Comparison of ENCODE assay signal across 19 cellular contexts in the genomic region with DNA sequence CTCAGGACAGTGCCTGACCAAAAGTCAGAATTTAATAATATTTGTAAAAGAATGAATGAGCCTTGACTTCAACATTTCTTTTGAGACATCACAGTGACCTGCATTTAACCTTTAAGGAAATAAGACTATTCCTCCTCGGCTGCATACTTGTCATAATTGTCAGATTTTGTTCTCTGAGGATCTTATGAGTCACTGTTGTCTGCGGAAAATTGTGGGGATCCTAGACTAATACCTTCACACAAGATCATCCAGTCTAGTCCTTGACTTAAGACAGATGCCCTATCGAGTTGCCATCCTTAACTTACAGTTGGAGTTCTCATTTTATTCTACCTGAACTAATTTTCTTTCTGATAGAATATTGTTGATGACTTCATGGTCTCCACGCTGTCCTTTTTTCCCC.
DNase-seq lines count a peak whose midpoint lies in the region; ATAC-seq and TF ChIP-seq lines count a peak whose summit lies in the region.
"Had no signal": no experiment of that assay in that cellular context is flagged by ENCODE, and none has a peak within 500 bp of the region (broad histone marks: within the 10 kb centered on the region; RNA-seq: fewer than 3 reads in every experiment).

No MANE protein-coding gene starts in this region.

- H3K79me2 ChIP-seq in trophoblast cell (ENCODE audit: control insufficient read depth, insufficient read depth, low read length, poor library complexity) = no peaks in the 10 kb centered on the region

- POLR2A ChIA-PET in CD4-positive, alpha-beta memory T cell (lab: Charles Lee; ENCODE audit: partially characterized antibody) = no interaction called here

- no peak overlapping the region for H3K4me3 Mint-ChIP-seq in CD4-positive, alpha-beta memory T cell
- H3K4me3 Mint-ChIP-seq: activated naive CD4-positive, alpha-beta T cell treated with anti-CD3 and anti-CD28 coated beads, Interleukin-2, amount 50 U/mL, for 24 hours; CD8-positive, alpha-beta memory T cell had no signal

- no CpG with 5 or more reads among the region's 4 CpGs for WGBS in trophoblast cell (ENCODE audit: extremely low coverage, insufficient coverage, insufficient read length)

- H3K9me3 ChIP-seq in RWPE2 (ENCODE audit: severe bottlenecking) = no peaks in the 10 kb centered on the region
- H3K9me3 ChIP-seq in trophoblast cell (ENCODE audit: insufficient read depth, low read depth, low read length) = no peaks in the 10 kb centered on the region
- no peaks in the 10 kb centered on the region for H3K9me3 ChIP-seq in HAP-1
- no peaks in the 10 kb centered on the region for H3K9me3 ChIP-seq in CD4-positive, alpha-beta memory T cell (ENCODE audit: control insufficient read depth in 1 of 2, low read length in 2 of 2)
- H3K9me3 ChIP-seq: spleen had no signal

- no peak overlapping the region for H2BK120ac ChIP-seq in trophoblast cell (ENCODE audit: insufficient read depth, low read length, poor library complexity)

- no peak overlapping the region for H2BK5ac ChIP-seq in trophoblast cell (ENCODE audit: low read depth, low read length, poor library complexity)

- peaks cover 0 to 3% of the 10 kb centered on the region in 2 donors for H3K36me3 Mint-ChIP-seq in CD4-positive, alpha-beta memory T cell
- H3K36me3 Mint-ChIP-seq: activated naive CD4-positive, alpha-beta T cell treated with anti-CD3 and anti-CD28 coated beads, Interleukin-2, amount 50 U/mL, for 24 hours had no signal

- no peak overlapping the region for H3K18ac ChIP-seq in trophoblast cell (ENCODE audit: low read length)

- intact Hi-C loops in CD4-positive, alpha-beta memory T cell (cut with micrococcal nuclease) = no loop called here

- H4K12ac ChIP-seq in trophoblast cell (ENCODE audit: low read depth, low read length) = no peak overlapping the region

- H3K9ac ChIP-seq in trophoblast cell (ENCODE audit: low read length) = no peak overlapping the region

- no peak overlapping the region for H3K4ac ChIP-seq in trophoblast cell (ENCODE audit: low read depth, low read length)

- H3K27ac Mint-ChIP-seq in CD4-positive, alpha-beta memory T cell = no peak overlapping the region
- H3K27ac Mint-ChIP-seq: activated naive CD4-positive, alpha-beta T cell treated with anti-CD3 and anti-CD28 coated beads, Interleukin-2, amount 50 U/mL, for 24 hours had no signal

- no peak overlapping the region for H2AK5ac ChIP-seq in trophoblast cell (ENCODE audit: low read length)

- DNase-seq in GM03348 (ENCODE audit: low spot score) (peak; percentile 60), RWPE2 (ENCODE audit: low spot score) (no peak), epithelial cell of esophagus (ENCODE audit: low read depth) (peak; percentile 78), trophoblast cell (peak; percentile 52 to 76), HAP-1 (ENCODE audit: low spot score in 2 of 2) (no peak), SK-N-DZ (ENCODE audit: low spot score) (no peak), middle frontal gyrus (ENCODE audit: extremely low spot score, low spot score) (no peak)
- DNase-seq in CD4-positive, alpha-beta memory T cell = no peak
- DNase-seq: activated CD8-positive, alpha-beta memory T cell treated with anti-CD3 and anti-CD28 coated beads for 24 hours; activated T-cell treated with anti-CD3 and anti-CD28 coated beads, Interleukin-2, amount 50 U/mL, for 48 hours; CD8-positive, alpha-beta memory T cell; erythroblast; Karpas-422; midbrain; NCI-H1105 treated with DMSO at 0.1 percent for 48 hours; SJCRH30; spleen; stimulated activated CD8-positive, alpha-beta memory T cell treated with anti-CD3 and anti-CD28 coated beads, Interleukin-4, amount 100 ng/mL, for 48 hours had no signal

- H3K9me3 Mint-ChIP-seq in CD4-positive, alpha-beta memory T cell = peaks cover 0 to 3% (median 0%) of the 10 kb centered on the region in 8 donors
- H3K9me3 Mint-ChIP-seq: activated naive CD4-positive, alpha-beta T cell treated with anti-CD3 and anti-CD28 coated beads, Interleukin-2, amount 50 U/mL, for 24 hours; CD8-positive, alpha-beta memory T cell had no signal

- H3K4me2 ChIP-seq in trophoblast cell (ENCODE audit: low read length) = no peak overlapping the region

- no peak overlapping the region for H2AFZ ChIP-seq in trophoblast cell (ENCODE audit: insufficient read depth, low read length, poor library complexity)

- H3K23ac ChIP-seq in trophoblast cell (ENCODE audit: low read length) = no peak overlapping the region

- no peaks in the 10 kb centered on the region for H3K4me1 Mint-ChIP-seq in CD4-positive, alpha-beta memory T cell
- H3K4me1 Mint-ChIP-seq: activated naive CD4-positive, alpha-beta T cell treated with anti-CD3 and anti-CD28 coated beads, Interleukin-2, amount 50 U/mL, for 24 hours; CD8-positive, alpha-beta memory T cell had no signal

- H3K27me3 Mint-ChIP-seq in CD4-positive, alpha-beta memory T cell = peaks cover 1 to 3% of the 10 kb centered on the region in 2 donors

- ATAC-seq in RWPE2 (ENCODE audit: low read depth) = peak; percentile 87

- H3K4me3 ChIP-seq in RWPE2 (ENCODE audit: severe bottlenecking) (no peak overlapping the region), epithelial cell of esophagus (ENCODE audit: low read length) (no peak overlapping the region), trophoblast cell (ENCODE audit: low read depth, low read length) (no peak overlapping the region), HAP-1 (no peak overlapping the region)
- no peak overlapping the region for H3K4me3 ChIP-seq in CD4-positive, alpha-beta memory T cell (ENCODE audit: low read length in 2 of 2)
- H3K4me3 ChIP-seq: SJCRH30, spleen had no signal

- CTCF ChIA-PET in CD4-positive, alpha-beta memory T cell (lab: Charles Lee; ENCODE audit: partially characterized antibody) = no interaction called here

- H3K36me3 ChIP-seq in RWPE2 (ENCODE audit: low read depth) = no peaks in the 10 kb centered on the region
- no peaks in the 10 kb centered on the region for H3K36me3 ChIP-seq in trophoblast cell (ENCODE audit: control insufficient read depth in 1 of 2, insufficient read depth in 2 of 2, low read length in 2 of 2)
- no peaks in the 10 kb centered on the region for H3K36me3 ChIP-seq in HAP-1 (replicated peaks)
- no peaks in the 10 kb centered on the region for H3K36me3 ChIP-seq in CD4-positive, alpha-beta memory T cell (ENCODE audit: insufficient read depth, low read length)
- H3K36me3 ChIP-seq: SJCRH30, spleen had no signal

- no peak overlapping the region for H2BK12ac ChIP-seq in trophoblast cell (ENCODE audit: low read length)

- H3K27ac ChIP-seq in RWPE2 (ENCODE audit: poor library complexity, severe bottlenecking) (peak overlapping the region; percentile 81), trophoblast cell (ENCODE audit: low read depth, low read length) (no peak overlapping the region)
- H3K27ac ChIP-seq in CD4-positive, alpha-beta memory T cell (ENCODE audit: low read depth, low read length) = no peak overlapping the region
- H3K27ac ChIP-seq: SJCRH30, spleen had no signal

- H4K91ac ChIP-seq in trophoblast cell (ENCODE audit: low read depth, low read length) = no peak overlapping the region

- in situ Hi-C loops in HAP-1 (cut with MboI; ENCODE audit: low sequenced_read_pairs) = no loop called here

- no peak overlapping the region for H4K8ac ChIP-seq in trophoblast cell (ENCODE audit: low read depth, low read length)

- H3K4me1 ChIP-seq in RWPE2 (ENCODE audit: insufficient read depth, poor library complexity, severe bottlenecking) (peaks cover 18% of the 10 kb centered on the region), trophoblast cell (ENCODE audit: control insufficient read depth in 1 of 2, insufficient read depth in 2 of 2, low read length in 2 of 2) (no peaks in the 10 kb centered on the region), HAP-1 (no peaks in the 10 kb centered on the region)
- no peaks in the 10 kb centered on the region for H3K4me1 ChIP-seq in CD4-positive, alpha-beta memory T cell (ENCODE audit: insufficient read depth, low read length)
- H3K4me1 ChIP-seq: SJCRH30, spleen had no signal

- H3K79me1 ChIP-seq in trophoblast cell (ENCODE audit: low read length) = no peaks in the 10 kb centered on the region

- H3K14ac ChIP-seq in trophoblast cell (ENCODE audit: low read length) = no peak overlapping the region

- H3K27me3 ChIP-seq in RWPE2 (ENCODE audit: insufficient read depth, poor library complexity, severe bottlenecking) = no peaks in the 10 kb centered on the region
- no peaks in the 10 kb centered on the region for H3K27me3 ChIP-seq in trophoblast cell (ENCODE audit: insufficient read depth, low read length)
- no peaks in the 10 kb centered on the region for H3K27me3 ChIP-seq in HAP-1 (ENCODE audit: low read depth)
- no peaks in the 10 kb centered on the region for H3K27me3 ChIP-seq in CD4-positive, alpha-beta memory T cell (ENCODE audit: insufficient read depth, low read length)
- H3K27me3 ChIP-seq: SJCRH30, spleen had no signal

- TF ChIP-seq CTCF in RWPE2 (IDR thresholded peaks at IDR 0.05; ENCODE audit: poor library complexity, severe bottlenecking) (no peak), epithelial cell of esophagus (IDR thresholded peaks at IDR 0.05; ENCODE audit: insufficient read depth, low read depth, low read length, missing control alignments) (no peak)

Comparison
In these comparisons a context has a peak if more than half of its experiments do, and no peak if none do; other contexts are left out.
1. DNase-seq: peak in GM03348 (single experiment), epithelial cell of esophagus (single experiment) and trophoblast cell (2 of 2); none in RWPE2 (single experiment), HAP-1 (0 of 2), SK-N-DZ (single experiment), CD4-positive, alpha-beta memory T cell (0 of 5) and middle frontal gyrus (single experiment).